In the genomic region with DNA sequence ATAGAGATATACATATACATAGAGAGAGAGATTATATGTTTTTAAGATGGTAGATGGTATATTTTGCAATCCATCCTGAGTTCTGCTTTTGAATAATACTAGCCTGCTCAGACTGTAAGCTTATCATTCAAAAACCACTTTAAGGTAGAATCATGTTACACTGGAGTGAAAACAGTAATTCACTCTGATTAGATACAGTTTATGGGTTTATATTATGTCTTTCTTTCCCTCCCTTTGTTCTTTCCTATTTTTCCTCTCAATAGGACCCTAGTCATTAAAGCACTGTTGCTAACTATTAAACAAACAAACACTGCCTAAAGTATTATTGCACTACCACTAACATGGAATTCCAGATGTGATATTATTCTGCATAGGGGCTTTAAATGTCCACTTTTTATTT, we compare ENCODE assay signal across 21 cellular contexts.
DNase-seq lines count a peak whose midpoint lies in the region; ATAC-seq, FAIRE-seq and TF ChIP-seq lines count a peak whose summit lies in the region.
"Had no signal": no experiment of that assay in that cellular context is flagged by ENCODE, and none has a peak within 500 bp of the region (broad histone marks: within the 10 kb centered on the region; RNA-seq: fewer than 3 reads in every experiment).

No MANE protein-coding gene starts in this region.

- H2AFZ ChIP-seq in keratinocyte (ENCODE audit: control insufficient read depth, low read length): no peak overlapping the region
- H2AFZ ChIP-seq: GM23248 had no signal

- H3K27ac ChIP-seq in keratinocyte (ENCODE audit: control insufficient read depth, insufficient read depth, low read length) (no peak overlapping the region), pancreas (no peak overlapping the region)
- H3K27ac ChIP-seq: GM23248 had no signal

- dilution Hi-C loops in keratinocyte (cut with MboI; ENCODE audit: extremely low pct_ligation_motif_present, low sequenced_read_pairs): no loop called here

- H3K9ac ChIP-seq in keratinocyte (ENCODE audit: control insufficient read depth, extremely low read depth, insufficient read depth, low read length): no peak overlapping the region
- H3K9ac ChIP-seq: GM23248 had no signal

- H3K79me2 ChIP-seq in keratinocyte (ENCODE audit: control insufficient read depth, insufficient read depth, low read length): no peaks in the 10 kb centered on the region

- H3K9me3 ChIP-seq in keratinocyte (ENCODE audit: control insufficient read depth, low read depth, low read length) (no peaks in the 10 kb centered on the region), pancreas (no peaks in the 10 kb centered on the region)
- H3K9me3 ChIP-seq: Caco-2, HAP-1, MG63 had no signal

- intact Hi-C loops in pancreas (cut with DNase I) (no loop called here), posterior vena cava (cut with DNase I) (no loop called here)

- H3K9me1 ChIP-seq in keratinocyte (ENCODE audit: control insufficient read depth, extremely low read depth, insufficient read depth, low read length): no peaks in the 10 kb centered on the region

- H4K20me1 ChIP-seq in keratinocyte (ENCODE audit: control insufficient read depth, extremely low read depth, insufficient read depth, low read length): no peaks in the 10 kb centered on the region

- H3K36me3 ChIP-seq in keratinocyte (ENCODE audit: control insufficient read depth in 2 of 2, extremely low read depth in 1 of 2, insufficient read depth in 2 of 2, low read length in 2 of 2): no peaks in the 10 kb centered on the region
- H3K36me3 ChIP-seq in pancreas: no peaks in the 10 kb centered on the region
- H3K36me3 ChIP-seq: HAP-1 had no signal

- DNase-seq in HEK293T (ENCODE audit: extremely low spot score): peak; percentile 20
- peak; percentile 69 for DNase-seq in NCI-H146 (lab: John Stamatoyannopoulos, UW)
- DNase-seq in NCI-H748 (lab: John Stamatoyannopoulos, UW; ENCODE audit: unreplicated experiment): peak; percentile 91
- DNase-seq in keratinocyte (ENCODE audit: low read depth, low spot score): no peak
- DNase-seq in pancreas: no peak
- DNase-seq in posterior vena cava (ENCODE audit: low spot score): no peak
- DNase-seq: Caco-2; CD4-positive, CD25-positive, alpha-beta regulatory T cell; DMS 273 treated with DMSO at 0.1 percent for 48 hours; MG63; NCI-H1048; NCI-H1694 treated with DMSO at 0.1 percent for 48 hours; NCI-H446; NCI-H526; T1000 had no signal

- H3K4me3 ChIP-seq in keratinocyte (ENCODE audit: control insufficient read depth in 2 of 3, extremely low read depth in 1 of 3, insufficient read depth in 2 of 3, low read depth in 1 of 3, low read length in 3 of 3) (no peak overlapping the region), pancreas (no peak overlapping the region)
- H3K4me3 ChIP-seq: GM23248, HAP-1, K562, MG63 had no signal

- H3K4me2 ChIP-seq in keratinocyte (ENCODE audit: control insufficient read depth, extremely low read depth, insufficient read depth, low read depth, low read length): no peak overlapping the region

- no peaks in the 10 kb centered on the region for H3K27me3 ChIP-seq in keratinocyte (ENCODE audit: control insufficient read depth, extremely low read depth, insufficient read depth, low read length)
- H3K27me3 ChIP-seq in pancreas: no peaks in the 10 kb centered on the region
- H3K27me3 ChIP-seq: MG63 had no signal

- POLR2A ChIA-PET in HEK293T (lab: Yijun Ruan, JAX): no interaction called here

- CTCF ChIA-PET in HEK293T (lab: Yijun Ruan, JAX): no interaction called here

- no peaks in the 10 kb centered on the region for H3K4me1 ChIP-seq in keratinocyte (ENCODE audit: control insufficient read depth, extremely low read depth, insufficient read depth, low read length)
- no peaks in the 10 kb centered on the region for H3K4me1 ChIP-seq in pancreas
- H3K4me1 ChIP-seq: Caco-2 had no signal

- FAIRE-seq in keratinocyte (lab: Jason Lieb, UNC) (peak; percentile 17), pancreas (lab: Jason Lieb, UNC) (no peak)
- FAIRE-seq: GM12891, K562, RCC 7860 had no signal

- ATAC-seq in pancreas (no peak), HG02973 (IDR thresholded peaks at IDR 0.05; ENCODE audit: unreplicated experiment) (no peak)
- ATAC-seq: K562 had no signal

- TF ChIP-seq CTCF in keratinocyte (optimal IDR thresholded peaks at IDR 0.05 in 1 of 3, IDR thresholded peaks at IDR 0.05 in 1 of 3, conservative IDR thresholded peaks at IDR 0.05 in 1 of 3; ENCODE audit: extremely low read depth in 1 of 3, insufficient read depth in 2 of 3, low read length in 3 of 3) (no peak), pancreas (IDR thresholded peaks at IDR 0.05) (no peak)

TF ChIP-seq in HEK293T, 16 proteins besides CTCF, POLR2A, EP300 and RAD21:
- TF ChIP-seq NFRKB (IDR thresholded peaks at IDR 0.05) (no peak), LEF1 (IDR thresholded peaks at IDR 0.05; ENCODE audit: borderline replicate concordance) (0 out of 2 replicates have a peak, but pooled peaks have one; percentile 38), L3MBTL2 (conservative IDR thresholded peaks at IDR 0.05) (no peak), SP1 (IDR thresholded peaks at IDR 0.05) (no peak), FOXM1 (IDR thresholded peaks at IDR 0.05; ENCODE audit: borderline replicate concordance) (no peak), PKNOX1 (IDR thresholded peaks at IDR 0.05) (peak; percentile 88), FOXK2 (IDR thresholded peaks at IDR 0.05) (no peak), ARNT (IDR thresholded peaks at IDR 0.05) (peak; percentile 41; the same call in 1 of the 2 replicates), HDGF (IDR thresholded peaks at IDR 0.05; ENCODE audit: borderline replicate concordance) (no peak), CTBP1 (IDR thresholded peaks at IDR 0.05; ENCODE audit: borderline replicate concordance) (peak; percentile 89; the same call in 1 of the 2 replicates), ZNF384 (IDR thresholded peaks at IDR 0.05) (no peak), ELF4 (IDR thresholded peaks at IDR 0.05) (no peak), TARDBP (IDR thresholded peaks at IDR 0.05) (no peak), SUZ12 (IDR thresholded peaks at IDR 0.05) (no peak), FOXA1 (IDR thresholded peaks at IDR 0.05) (0 out of 2 replicates have a peak, but pooled peaks have one; percentile 17), BHLHE40 (IDR thresholded peaks at IDR 0.05; ENCODE audit: borderline replicate concordance) (no peak)

Comparison
In these comparisons a context has a peak if more than half of its experiments do, and no peak if none do; other contexts are left out.
1. DNase-seq: peak in HEK293T (single experiment), NCI-H146 (single experiment) and NCI-H748 (single experiment); none in keratinocyte (single experiment), pancreas (0 of 6) and posterior vena cava (single experiment).